ENCODE assay signal across 29 cellular contexts in the genomic region with DNA sequence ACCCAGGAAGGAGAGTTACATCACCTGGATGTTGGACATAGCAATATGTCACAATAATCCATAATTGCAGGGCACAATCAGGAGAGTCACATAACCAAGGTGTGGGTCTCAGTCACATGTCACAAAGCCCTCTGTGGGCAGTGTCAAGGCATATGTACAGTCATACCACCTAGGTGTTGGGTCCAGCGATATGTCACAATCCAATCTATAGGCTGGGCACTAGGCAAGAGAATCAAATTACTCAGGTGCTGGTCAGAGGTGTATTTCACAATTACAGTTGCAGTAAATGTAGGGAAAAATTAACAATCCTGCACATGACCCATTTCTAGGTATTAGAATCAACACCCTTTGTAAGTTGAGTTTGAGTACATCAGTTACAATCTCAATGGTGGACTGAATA.
"Had no signal": no experiment of that assay in that cellular context is flagged by ENCODE, and none has a peak within 500 bp of the region (broad histone marks: within the 10 kb centered on the region; RNA-seq: fewer than 3 reads in every experiment).

No MANE protein-coding gene starts in this region.

- ATAC-seq: natural killer cell; psoas muscle; right cardiac atrium; right lobe of liver; stimulated activated memory B cell treated with anti-CD40 and anti-IgM and Interleukin-4, amounts not matched to agents 10 μg/mL and 1 μg/mL and 100 μg/mL, for 72 hours; stimulated activated naive CD8-positive, alpha-beta T cell treated with anti-CD3 and anti-CD28 coated beads, Interleukin-15, amount 100 ng/mL, for 72 hours; stimulated activated naive CD8-positive, alpha-beta T cell treated with anti-CD3 and anti-CD28 coated beads, Interleukin-15, Interleukin-2, amounts not matched to agents 100 U/mL and 50 U/mL, for 24 hours; upper lobe of right lung had no signal

- H3K27ac ChIP-seq: neural progenitor cell, ovary, parathyroid adenoma, psoas muscle, right lobe of liver, sigmoid colon, suprapubic skin, testis, tibial artery, transverse colon, upper lobe of right lung, uterus had no signal

- H3K36me3 ChIP-seq: neural progenitor cell, ovary, right lobe of liver, sigmoid colon, suprapubic skin, tibial artery, transverse colon, upper lobe of right lung, uterus had no signal

- H2AFZ ChIP-seq: neural progenitor cell, parathyroid adenoma had no signal

- H3K27me3 ChIP-seq: neural progenitor cell, ovary, right lobe of liver, sigmoid colon, suprapubic skin, testis, tibial artery, transverse colon, upper lobe of right lung, uterus had no signal

- H3K79me2 ChIP-seq: parathyroid adenoma had no signal

- H3K4me3 ChIP-seq: neural progenitor cell, ovary, psoas muscle, right lobe of liver, sigmoid colon, suprapubic skin, testis, tibial artery, transverse colon, upper lobe of right lung, uterus had no signal

- DNase-seq: natural killer cell; occipital lobe; ovary; posterior cingulate gyrus; psoas muscle; right cardiac atrium; right lobe of liver; sigmoid colon; small intestine; stimulated activated CD4-positive, alpha-beta T cell treated with anti-CD3 and anti-CD28 coated beads, Interleukin-15, amount 100 ng/mL, for 24 hours; stimulated activated CD4-positive, alpha-beta T cell treated with anti-CD3 and anti-CD28 coated beads, Interleukin-2, amount 100 ng/mL, for 24 hours; stimulated activated CD4-positive, alpha-beta T cell treated with anti-CD3 and anti-CD28 coated beads, Interleukin-2, amount 100 ng/mL, for 48 hours; stimulated activated CD4-positive, alpha-beta T cell treated with anti-CD3 and anti-CD28 coated beads, Interleukin-4, amount 100 ng/mL, for 24 hours; stimulated activated naive CD4-positive, alpha-beta T cell; stimulated activated naive CD8-positive, alpha-beta T cell treated with anti-CD3 and anti-CD28 coated beads, Interleukin-15, amount 100 ng/mL, for 72 hours; stimulated activated naive CD8-positive, alpha-beta T cell treated with anti-CD3 and anti-CD28 coated beads, Interleukin-15, Interleukin-2, amounts not matched to agents 100 U/mL and 50 U/mL, for 24 hours; substantia nigra; testis; tibial artery; transverse colon; upper lobe of right lung; uterus had no signal

- H3K4me2 ChIP-seq: neural progenitor cell had no signal

- H3K4me1 Mint-ChIP-seq: natural killer cell; nephron; neural progenitor cell; stimulated activated memory B cell treated with anti-CD40 and anti-IgM and Interleukin-4, amounts not matched to agents 10 μg/mL and 1 μg/mL and 100 μg/mL, for 72 hours; stimulated activated naive CD8-positive, alpha-beta T cell treated with anti-CD3 and anti-CD28 coated beads, Interleukin-15, amount 100 ng/mL, for 72 hours had no signal

- H3K9ac ChIP-seq: neural progenitor cell, parathyroid adenoma had no signal

- H3K9me3 ChIP-seq: ovary, psoas muscle, right lobe of liver, sigmoid colon, suprapubic skin, testis, tibial artery, upper lobe of right lung, uterus had no signal

- H3K4me3 Mint-ChIP-seq: natural killer cell; nephron; neural progenitor cell; stimulated activated memory B cell treated with anti-CD40 and anti-IgM and Interleukin-4, amounts not matched to agents 10 μg/mL and 1 μg/mL and 100 μg/mL, for 72 hours; stimulated activated naive CD8-positive, alpha-beta T cell treated with anti-CD3 and anti-CD28 coated beads, Interleukin-15, amount 100 ng/mL, for 72 hours; type B pancreatic cell had no signal

- H3K4me1 ChIP-seq: neural progenitor cell, parathyroid adenoma, psoas muscle, right lobe of liver, sigmoid colon, suprapubic skin, tibial artery, upper lobe of right lung, uterus had no signal

- H3K27ac Mint-ChIP-seq: natural killer cell; nephron; neural progenitor cell; progenitor cell of endocrine pancreas; stimulated activated memory B cell treated with anti-CD40 and anti-IgM and Interleukin-4, amounts not matched to agents 10 μg/mL and 1 μg/mL and 100 μg/mL, for 72 hours; type B pancreatic cell had no signal

- H3K36me3 Mint-ChIP-seq: natural killer cell; neural progenitor cell; stimulated activated memory B cell treated with anti-CD40 and anti-IgM and Interleukin-4, amounts not matched to agents 10 μg/mL and 1 μg/mL and 100 μg/mL, for 72 hours; type B pancreatic cell had no signal
